In the genomic region with DNA sequence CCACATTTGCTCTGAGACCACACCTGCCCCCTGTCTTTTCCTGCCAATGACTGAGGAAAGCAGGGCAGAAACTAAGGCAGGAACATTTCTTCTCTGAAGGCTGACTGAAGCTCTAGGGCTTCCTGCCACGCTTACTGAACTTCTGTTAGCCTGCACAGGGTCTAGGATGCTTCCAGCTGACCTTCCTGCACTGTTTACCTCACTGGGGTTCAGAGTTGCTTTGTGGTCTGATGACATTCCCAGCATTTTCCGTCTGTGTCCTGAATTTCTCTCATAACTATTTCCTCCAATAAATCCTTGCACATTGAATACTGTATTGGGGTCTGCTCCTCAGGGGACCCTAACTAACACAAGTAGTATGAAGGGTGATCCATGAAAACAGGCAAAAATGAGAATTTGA, we compare ENCODE assay signal across 11 cellular contexts.
"Had no signal": no experiment of that assay in that cellular context is flagged by ENCODE, and none has a peak within 500 bp of the region (broad histone marks: within the 10 kb centered on the region; RNA-seq: fewer than 3 reads in every experiment).

No MANE protein-coding gene starts in this region.

- H3K9ac ChIP-seq: GM23248 had no signal

- H3K27ac ChIP-seq: GM23248 had no signal

- H3K36me3 ChIP-seq: HAP-1 had no signal

- H3K4me3 Mint-ChIP-seq: GM23338, H9, HFFc6 had no signal

- H3K4me3 ChIP-seq: GM23248, GM23338, HAP-1 had no signal

- H3K9me3 ChIP-seq: HAP-1 had no signal

- H2AFZ ChIP-seq: GM23248, GM23338 had no signal

- ATAC-seq: GM23338, HCT116 had no signal

- H3K9me3 Mint-ChIP-seq: GM23338, H9, HFFc6 had no signal

- FAIRE-seq: H1, H54 had no signal

- H3K27ac Mint-ChIP-seq: GM23338, HFFc6 had no signal

- H3K4me2 ChIP-seq: GM23338 had no signal

- H3K4me1 Mint-ChIP-seq: GM23338 had no signal

- DNase-seq: GM23248, GOT3, H7, H9, HCEC 1CT, HFFc6 had no signal
